ENCODE assay signal across 19 cellular contexts in the genomic region with DNA sequence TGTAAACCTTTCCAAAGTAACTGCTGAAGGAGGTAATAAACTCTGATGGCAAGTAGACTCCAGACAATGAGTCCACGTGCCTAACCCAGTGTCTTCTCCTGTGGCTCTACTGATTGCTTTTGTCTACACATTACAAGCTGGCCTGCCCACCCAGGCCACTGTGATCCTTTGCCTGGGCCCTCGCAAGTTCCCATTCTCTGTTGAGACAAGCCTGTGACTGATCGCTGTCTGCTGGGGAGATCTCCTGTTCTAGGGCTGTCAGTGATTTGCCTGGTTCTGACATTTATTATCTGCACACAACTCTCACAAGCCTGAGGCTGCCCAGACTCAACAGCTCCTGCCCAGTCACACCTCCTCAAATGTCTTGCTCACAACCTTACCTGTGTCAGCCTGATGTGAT.
"Had no signal": no experiment of that assay in that cellular context is flagged by ENCODE, and none has a peak within 500 bp of the region (broad histone marks: within the 10 kb centered on the region; RNA-seq: fewer than 3 reads in every experiment).

No MANE protein-coding gene starts in this region.

- H3K4me1 Mint-ChIP-seq: activated naive CD4-positive, alpha-beta T cell treated with anti-CD3 and anti-CD28 coated beads, Interleukin-2, amount 10 ng/mL, durations not matched to agents 7 days and 5 days had no signal

- H3K27ac ChIP-seq: cardiac muscle cell, thoracic aorta, upper lobe of left lung had no signal

- H3K36me3 ChIP-seq: cardiac muscle cell, thoracic aorta, upper lobe of left lung had no signal

- H3K36me3 Mint-ChIP-seq: activated CD4-positive, alpha-beta memory T cell treated with anti-CD3 and anti-CD28 coated beads for 36 hours; activated naive CD4-positive, alpha-beta T cell treated with anti-CD3 and anti-CD28 coated beads, Interleukin-2, amount 10 ng/mL, durations not matched to agents 7 days and 5 days had no signal

- DNase-seq: activated CD4-positive, alpha-beta memory T cell treated with anti-CD3 and anti-CD28 coated beads for 36 hours; activated CD4-positive, alpha-beta T cell treated with anti-CD3 and anti-CD28 coated beads for 4 hours; activated CD4-positive, CD25-positive, alpha-beta regulatory T cell; activated effector memory CD4-positive, alpha-beta T cell treated with anti-CD3 and anti-CD28 coated beads, Interleukin-2, amount 50 U/mL, for 16 hours; activated naive CD4-positive, alpha-beta T cell treated with anti-CD3 and anti-CD28 coated beads, Interleukin-2, amount 10 ng/mL, durations not matched to agents 7 days and 5 days; amygdala; cortex of kidney; hypothalamus; left cardiac atrium; retina; stimulated activated CD4-positive, alpha-beta T cell treated with anti-CD3 and anti-CD28 coated beads, Interleukin-2, amount 100 ng/mL, for 48 hours; stimulated activated naive CD4-positive, alpha-beta T cell treated with Interleukin-2 at 50 U/mL for 16 hours; T1000; upper lobe of left lung had no signal

- H3K27me3 Mint-ChIP-seq: activated CD4-positive, alpha-beta memory T cell treated with anti-CD3 and anti-CD28 coated beads for 36 hours; activated naive CD4-positive, alpha-beta T cell treated with anti-CD3 and anti-CD28 coated beads, Interleukin-2, amount 10 ng/mL, durations not matched to agents 7 days and 5 days; progenitor cell of endocrine pancreas had no signal

- H3K27me3 ChIP-seq: cardiac muscle cell, upper lobe of left lung had no signal

- H3K4me1 ChIP-seq: upper lobe of left lung had no signal

- H3K4me3 Mint-ChIP-seq: activated CD4-positive, alpha-beta memory T cell treated with anti-CD3 and anti-CD28 coated beads for 36 hours; activated naive CD4-positive, alpha-beta T cell treated with anti-CD3 and anti-CD28 coated beads, Interleukin-2, amount 10 ng/mL, durations not matched to agents 7 days and 5 days; T-helper 1 cell treated with Interleukin-12 subunit alpha and Interleukin-12 subunit beta and Interleukin-4 antibody, amounts not matched to agents 30 μg/mL and 1 μg/mL, for 36 hours had no signal

- H3K9me3 ChIP-seq: thoracic aorta, upper lobe of left lung had no signal

- H3K9me3 Mint-ChIP-seq: activated CD4-positive, alpha-beta memory T cell treated with anti-CD3 and anti-CD28 coated beads for 36 hours had no signal

- H3K4me3 ChIP-seq: cardiac muscle cell, thoracic aorta, upper lobe of left lung had no signal

- ATAC-seq: esophagus mucosa had no signal

- H3K27ac Mint-ChIP-seq: activated CD4-positive, alpha-beta memory T cell treated with anti-CD3 and anti-CD28 coated beads for 36 hours; activated naive CD4-positive, alpha-beta T cell treated with anti-CD3 and anti-CD28 coated beads, Interleukin-2, amount 10 ng/mL, durations not matched to agents 7 days and 5 days; progenitor cell of endocrine pancreas; T-helper 1 cell treated with Interleukin-12 subunit alpha and Interleukin-12 subunit beta and Interleukin-4 antibody, amounts not matched to agents 30 μg/mL and 1 μg/mL, for 36 hours had no signal
